ENCODE assay signal across 8 cellular contexts in the genomic region with DNA sequence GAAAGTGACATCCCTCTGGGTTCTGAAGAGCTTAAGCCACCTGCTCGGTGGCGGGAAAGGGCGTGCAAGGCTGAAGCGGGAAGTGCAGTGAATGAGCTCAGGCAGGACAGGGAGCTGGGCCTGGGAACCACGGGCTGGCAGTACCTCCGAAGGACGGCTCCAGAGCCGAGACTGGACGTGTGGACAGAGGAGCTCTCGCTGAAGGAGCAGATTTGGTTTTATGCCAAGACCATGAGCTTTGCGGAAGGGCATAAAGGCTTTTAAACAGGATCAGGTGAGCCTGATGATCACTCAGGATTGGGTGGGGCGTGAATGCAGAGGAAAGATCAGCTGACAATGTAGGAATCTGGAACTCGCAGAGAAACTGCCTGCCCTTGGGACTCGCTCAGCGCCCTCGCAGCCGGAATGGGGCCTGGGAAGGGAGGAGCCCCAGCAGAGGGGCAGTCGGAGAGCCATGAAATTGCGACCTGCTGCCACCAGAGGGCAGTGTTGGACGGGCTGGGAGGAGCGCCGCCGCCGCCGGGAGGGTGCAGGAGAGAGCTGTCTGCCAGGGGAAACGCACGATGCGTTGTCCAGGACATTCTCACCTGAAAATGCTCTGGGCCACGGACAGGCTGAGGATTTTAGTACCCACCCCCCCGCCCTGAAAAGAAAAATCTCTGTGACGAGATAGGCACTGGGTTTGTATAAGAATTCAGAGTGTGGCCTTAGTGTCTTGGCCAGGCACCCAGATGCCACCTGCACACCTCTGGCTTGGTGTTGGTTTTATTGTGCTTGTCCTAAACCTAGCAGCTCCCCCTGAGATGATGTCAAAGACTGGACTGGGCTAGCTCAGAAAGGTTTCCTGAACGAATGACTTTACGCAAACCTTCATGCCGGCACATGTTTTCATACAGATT.
DNase-seq lines count a peak whose midpoint lies in the region; ATAC-seq and TF ChIP-seq lines count a peak whose summit lies in the region.

No MANE protein-coding gene starts in this region.

- no peak for DNase-seq in AG09309 (ENCODE audit: low read depth)
- peak; percentile 21 to 56 for DNase-seq in NCI-H1930 (lab: John Stamatoyannopoulos, UW)
- DNase-seq in activated CD4-positive, alpha-beta T cell treated with anti-CD3 and anti-CD28 coated beads, Interleukin-2, amount 10 ng/mL, durations not matched to agents 24 days and 14 days: peak; percentile 91
- DNase-seq in dermis microvascular lymphatic vessel endothelial cell (ENCODE audit: low read depth in 2 of 2): peak; percentile 16 to 72
- DNase-seq in lower lobe of right lung: peak; percentile 84
- peak; percentile 5 for DNase-seq in stimulated activated CD8-positive, alpha-beta memory T cell treated with anti-CD3 and anti-CD28 coated beads, Interleukin-12 subunit alpha, Interleukin-12 subunit beta, amount 100 ng/mL, for 24 hours (ENCODE audit: extremely low read depth)

- intact Hi-C loops in activated CD4-positive, alpha-beta T cell treated with anti-CD3 and anti-CD28 coated beads, Interleukin-2, amount 10 ng/mL, durations not matched to agents 24 days and 14 days (cut with micrococcal nuclease): no loop called here
- intact Hi-C loops in lower lobe of right lung (cut with DNase I): no loop called here

- H3K27ac ChIP-seq in lower lobe of right lung: no peak overlapping the region

- no peak overlapping the region for H3K27ac Mint-ChIP-seq in activated CD4-positive, alpha-beta T cell treated with anti-CD3 and anti-CD28 coated beads, Interleukin-2, amount 10 ng/mL, durations not matched to agents 24 days and 14 days

- peaks cover 2% of the 10 kb centered on the region for H3K4me1 Mint-ChIP-seq in activated CD4-positive, alpha-beta T cell treated with anti-CD3 and anti-CD28 coated beads, Interleukin-2, amount 10 ng/mL, durations not matched to agents 24 days and 14 days

- no peaks in the 10 kb centered on the region for H3K9me3 ChIP-seq in lower lobe of right lung

- peak; percentile 95 for TF ChIP-seq CTCF in AG09309 (IDR thresholded peaks at IDR 0.05; ENCODE audit: control insufficient read depth, insufficient read depth, low read depth, low read length, missing control alignments)
- peak; percentile 95 for TF ChIP-seq CTCF in lower lobe of right lung (IDR thresholded peaks at IDR 0.05)

- no peak overlapping the region for H3K4me3 ChIP-seq in AG09309 (ENCODE audit: control insufficient read depth, low read depth, low read length)
- peak overlapping the region; percentile 16 for H3K4me3 ChIP-seq in lower lobe of right lung

- H3K36me3 ChIP-seq in lower lobe of right lung: no peaks in the 10 kb centered on the region

- peak; percentile 79 for ATAC-seq in GM18517 (IDR thresholded peaks at IDR 0.05; ENCODE audit: unreplicated experiment)
- ATAC-seq in HG02970 (IDR thresholded peaks at IDR 0.05; ENCODE audit: low FRiP score, unreplicated experiment): peak; percentile 94
- ATAC-seq in lower lobe of right lung: peak; percentile 92 to 96

- peaks cover 33% of the 10 kb centered on the region for H3K27me3 ChIP-seq in lower lobe of right lung (ENCODE audit: low read depth)

- H3K4me3 Mint-ChIP-seq in activated CD4-positive, alpha-beta T cell treated with anti-CD3 and anti-CD28 coated beads, Interleukin-2, amount 10 ng/mL, durations not matched to agents 24 days and 14 days: no peak overlapping the region

- H3K36me3 Mint-ChIP-seq in activated CD4-positive, alpha-beta T cell treated with anti-CD3 and anti-CD28 coated beads, Interleukin-2, amount 10 ng/mL, durations not matched to agents 24 days and 14 days (ENCODE audit: low read depth): no peaks in the 10 kb centered on the region

- H3K4me1 ChIP-seq in lower lobe of right lung: no peaks in the 10 kb centered on the region

- no peaks in the 10 kb centered on the region for H3K9me3 Mint-ChIP-seq in activated CD4-positive, alpha-beta T cell treated with anti-CD3 and anti-CD28 coated beads, Interleukin-2, amount 10 ng/mL, durations not matched to agents 24 days and 14 days

- peaks cover 5% of the 10 kb centered on the region for H3K27me3 Mint-ChIP-seq in activated CD4-positive, alpha-beta T cell treated with anti-CD3 and anti-CD28 coated beads, Interleukin-2, amount 10 ng/mL, durations not matched to agents 24 days and 14 days
